Comparison of ENCODE assay signal across 17 cellular contexts in genomic region chr3:178841011-178841410, GRCh38.
DNase-seq lines count a peak whose midpoint lies in the region; FAIRE-seq and TF ChIP-seq lines count a peak whose summit lies in the region.
"Had no signal": no experiment of that assay in that cellular context is flagged by ENCODE, and none has a peak within 500 bp of the region (broad histone marks: within the 10 kb centered on the region; RNA-seq: fewer than 3 reads in every experiment).

No MANE protein-coding gene starts in this region.

- H3K9ac ChIP-seq in kidney (ENCODE audit: low read length in 2 of 2) (no peak overlapping the region), Karpas-422 (ENCODE audit: low read length) (no peak overlapping the region)

- no peak overlapping the region for H3K4me2 ChIP-seq in Karpas-422 (ENCODE audit: low read depth, low read length, poor library complexity, severe bottlenecking)

- DNase-seq in epithelial cell of esophagus (ENCODE audit: low read depth): peak; percentile 3
- DNase-seq in fibroblast of peridontal ligament (ENCODE audit: extremely low read depth): peak; percentile 29
- DNase-seq in NCI-H2227 treated with DMSO at 0.1 percent for 48 hours (lab: John Stamatoyannopoulos, UW): no peak
- no peak for DNase-seq in D341Med (ENCODE audit: low spot score)
- DNase-seq in kidney: no peak
- no peak for DNase-seq in Karpas-422
- DNase-seq: C1 segment of cervical spinal cord; Caco-2; CD4-positive, alpha-beta memory T cell; DMS79 treated with DMSO at 0.1 percent for 48 hours; GOT3; HFFc6 had no signal

- H3K4me3 ChIP-seq in epithelial cell of esophagus (ENCODE audit: low read length) (no peak overlapping the region), kidney (ENCODE audit: low read length in 2 of 2) (no peak overlapping the region), Karpas-422 (ENCODE audit: low read length) (no peak overlapping the region)
- H3K4me3 ChIP-seq: GM12878, HAP-1 had no signal

- H2AFZ ChIP-seq in Karpas-422 (ENCODE audit: low read length): no peak overlapping the region

- H3K4me1 ChIP-seq in kidney (ENCODE audit: control insufficient read depth in 1 of 2, insufficient read depth in 1 of 2, low read depth in 1 of 2, low read length in 2 of 2): no peaks in the 10 kb centered on the region
- H3K4me1 ChIP-seq in Karpas-422 (ENCODE audit: low read length): no peaks in the 10 kb centered on the region
- H3K4me1 ChIP-seq: Caco-2 had no signal

- 0 out of 2 replicates have a peak, but pooled peaks cover 3% of the 10 kb centered on the region for H3K27me3 ChIP-seq in Karpas-422 (ENCODE audit: low read length)

- H3K27ac ChIP-seq in VCaP: peak overlapping the region; percentile 35; the same call in 1 of the 2 replicates
- no peak overlapping the region for H3K27ac ChIP-seq in kidney (ENCODE audit: low read depth in 2 of 2, low read length in 2 of 2)
- H3K27ac ChIP-seq in Karpas-422 (ENCODE audit: low read length): no peak overlapping the region

- intact Hi-C loops in kidney (cut with DNase I): no loop called here

- H4K20me1 ChIP-seq in Karpas-422 (ENCODE audit: insufficient read depth, low read depth, low read length): no peaks in the 10 kb centered on the region

- no peaks in the 10 kb centered on the region for H3K79me2 ChIP-seq in Karpas-422 (ENCODE audit: low read length)

- FAIRE-seq in kidney (lab: Jason Lieb, UNC): no peak
- FAIRE-seq: G401.6, GM12878, H54 had no signal

- H3K36me3 ChIP-seq in kidney (ENCODE audit: control insufficient read depth in 1 of 2, insufficient read depth in 2 of 2, low read length in 2 of 2) (no peaks in the 10 kb centered on the region), Karpas-422 (ENCODE audit: insufficient read depth, low read length) (no peaks in the 10 kb centered on the region)
- H3K36me3 ChIP-seq: HAP-1 had no signal

- TF ChIP-seq CTCF in VCaP (conservative IDR thresholded peaks at IDR 0.05) (no peak), epithelial cell of esophagus (IDR thresholded peaks at IDR 0.05; ENCODE audit: insufficient read depth, low read depth, low read length, missing control alignments) (no peak), kidney (IDR thresholded peaks at IDR 0.05; ENCODE audit: borderline replicate concordance, extremely low read depth, insufficient read depth) (no peak)

- H3K9me3 ChIP-seq in kidney (ENCODE audit: control insufficient read depth in 1 of 2, low read length in 2 of 2) (no peaks in the 10 kb centered on the region), Karpas-422 (ENCODE audit: low read length) (no peaks in the 10 kb centered on the region)
- H3K9me3 ChIP-seq: HAP-1 had no signal

- no peaks in the 10 kb centered on the region for H3K9me2 ChIP-seq in Karpas-422 (replicated peaks; ENCODE audit: insufficient read depth, low read length)

Comparison
In these comparisons a context has a peak if more than half of its experiments do, and no peak if none do; other contexts are left out.
1. DNase-seq: peak in epithelial cell of esophagus (single experiment) and fibroblast of peridontal ligament (single experiment); none in NCI-H2227 treated with DMSO at 0.1 percent for 48 hours (single experiment), D341Med (single experiment), kidney (single experiment) and Karpas-422 (single experiment).